27 cellular contexts compared by ENCODE assay signal in genomic region chr11:96538104-96538503, GRCh38.
DNase-seq lines count a peak whose midpoint lies in the region; ATAC-seq, FAIRE-seq and TF ChIP-seq lines count a peak whose summit lies in the region.
"Had no signal": no experiment of that assay in that cellular context is flagged by ENCODE, and none has a peak within 500 bp of the region (broad histone marks: within the 10 kb centered on the region; RNA-seq: fewer than 3 reads in every experiment).

No MANE protein-coding gene starts in this region.

- no peak for TF ChIP-seq RAD21 in HepG2 (CRISPR knock-in tag; IDR thresholded peaks at IDR 0.05)

- CTCF ChIA-PET in HepG2 (lab: Yijun Ruan, JAX; ENCODE audit: low intra/inter-chr PET ratio, low total read pairs), result no interaction called here

- TF ChIP-seq POLR2A in HepG2 (IDR thresholded peaks at IDR 0.05; ENCODE audit: insufficient read depth in 1 of 2, low read depth in 2 of 2, low read length in 2 of 2), result no peak

- WGBS in HepG2 (ENCODE audit: low lambda C conversion rate), result 7% methylated on average over 4 of the region's 4 CpGs

- no peak for TF ChIP-seq EP300 in HepG2 (IDR thresholded peaks at IDR 0.05; ENCODE audit: low read depth in 2 of 2, low read length in 2 of 2)
- TF ChIP-seq EP300 in HepG2 (CRISPR knock-in tag; IDR thresholded peaks at IDR 0.05; ENCODE audit: borderline replicate concordance), result no peak

- BruUV-seq in HepG2 (replicated peaks; lab: Mats Ljungman, UMichigan), result no TSS peak

- FAIRE-seq in HepG2 (lab: Jason Lieb, UNC), result no peak
- FAIRE-seq: G401.6 had no signal

- no peaks in the 10 kb centered on the region for H3K79me2 ChIP-seq in HepG2 (ENCODE audit: insufficient read depth, low read length)

- H3K36me3 ChIP-seq in BE2C (no peaks in the 10 kb centered on the region), HepG2 (replicated peaks in 1 of 2; ENCODE audit: control insufficient read depth in 1 of 2, insufficient read depth in 2 of 2, low read length in 2 of 2) (no peaks in the 10 kb centered on the region)
- H3K36me3 ChIP-seq: left lung, upper lobe of left lung, WERI-Rb-1 had no signal

- H3K27ac ChIP-seq in HepG2 (ENCODE audit: extremely low read length, insufficient read depth, low read length), result no peak overlapping the region
- H3K27ac ChIP-seq: 22Rv1, left lung, SK-N-MC, upper lobe of left lung, WERI-Rb-1 had no signal

- intact Hi-C loops in HepG2 (cut with micrococcal nuclease; ENCODE audit: unreplicated experiment), result no loop called here

- H3K27me3 ChIP-seq in BE2C (no peaks in the 10 kb centered on the region), HepG2 (ENCODE audit: control insufficient read depth in 1 of 2, insufficient read depth in 2 of 2, low read length in 2 of 2) (no peaks in the 10 kb centered on the region)
- H3K27me3 ChIP-seq: left lung, upper lobe of left lung had no signal

- H3K4me3 ChIP-seq in BE2C (ENCODE audit: low read depth, low read length) (no peak overlapping the region), HepG2 (replicated peaks in 1 of 3; ENCODE audit: insufficient read depth in 1 of 3, low read depth in 2 of 3, low read length in 3 of 3) (no peak overlapping the region)
- H3K4me3 ChIP-seq: GM23338, left lung, SK-N-MC, upper lobe of left lung had no signal

- TF ChIP-seq CTCF in BE2C (IDR thresholded peaks at IDR 0.05; ENCODE audit: low read depth, low read length) (no peak), HepG2 (CRISPR knock-in tag; IDR thresholded peaks at IDR 0.05) (no peak)

- no peaks in the 10 kb centered on the region for H4K20me1 ChIP-seq in HepG2 (ENCODE audit: insufficient read depth, low read length)

- peaks cover 12% of the 10 kb centered on the region for H3K4me1 ChIP-seq in BE2C
- H3K4me1 ChIP-seq in HepG2 (ENCODE audit: insufficient read depth, low read length), result no peaks in the 10 kb centered on the region
- H3K4me1 ChIP-seq: left lung, upper lobe of left lung had no signal

- peak; percentile 68 for ATAC-seq in GM19351 (IDR thresholded peaks at IDR 0.05; ENCODE audit: unreplicated experiment)
- ATAC-seq in HG02623 (IDR thresholded peaks at IDR 0.05; ENCODE audit: unreplicated experiment), result peak; percentile 62
- ATAC-seq in HG03342 (IDR thresholded peaks at IDR 0.05; ENCODE audit: unreplicated experiment), result peak; percentile 71
- ATAC-seq in HG02852 (IDR thresholded peaks at IDR 0.05; ENCODE audit: unreplicated experiment), result no peak
- ATAC-seq in HepG2, result no peak
- ATAC-seq: CD8-positive, alpha-beta T cell; GM23338; left lung had no signal

- in situ Hi-C loops in HepG2 (cut with HindIII; ENCODE audit: extremely low pct_ligation_motif_present, low pct_unique_long_range_greater_than_20kb), result no loop called here

- DNase-seq in BE2C (peak; percentile 11), foreskin melanocyte (no peak), NCI-H446 treated with DMSO at 0.1 percent for 48 hours (lab: John Stamatoyannopoulos, UW) (no peak), HepG2 (ENCODE audit: low spot score) (no peak)
- DNase-seq: activated CD4-positive, alpha-beta T cell treated with anti-CD3 and anti-CD28 coated beads, Interleukin-2, amount 50 U/mL, for 1 hour; activated CD8-positive, alpha-beta memory T cell treated with anti-CD3 and anti-CD28 coated beads, Interleukin-2, amount 50 U/mL, for 4 hours; activated naive CD8-positive, alpha-beta T cell treated with anti-CD3 and anti-CD28 coated beads, Interleukin-2, amount 10 ng/mL, durations not matched to agents 7 days and 5 days; CD8-positive, alpha-beta T cell; cerebellar nuclear complex; DMS153; hippocampal formation; KBM-7; left lung; NCI-H146; NCI-H524 treated with DMSO at 0.1 percent for 48 hours; posterior cingulate gyrus; RPMI8226; upper lobe of left lung; WERI-Rb-1 had no signal

- POLR2A ChIA-PET in HepG2 (lab: Yijun Ruan, JAX), result no interaction called here

- H3K9ac ChIP-seq in HepG2 (ENCODE audit: insufficient read depth, low read depth, low read length), result no peak overlapping the region

- no peak overlapping the region for H2AFZ ChIP-seq in HepG2 (ENCODE audit: low read length)
- H2AFZ ChIP-seq: GM23338 had no signal

- no peaks in the 10 kb centered on the region for H3K9me3 ChIP-seq in BE2C
- no peaks in the 10 kb centered on the region for H3K9me3 ChIP-seq in HepG2 (ENCODE audit: low read length)
- H3K9me3 ChIP-seq: upper lobe of left lung had no signal

- H3K4me2 ChIP-seq in HepG2 (ENCODE audit: low read depth, low read length), result no peak overlapping the region
- H3K4me2 ChIP-seq: GM23338 had no signal

TF ChIP-seq in HepG2, 621 proteins besides CTCF, POLR2A, EP300 and RAD21:
- TF ChIP-seq TAF15 (IDR thresholded peaks at IDR 0.05; ENCODE audit: low read depth, low read length, poor library complexity, severe bottlenecking), result no peak

Comparison
In these comparisons a context has a peak if more than half of its experiments do, and no peak if none do; other contexts are left out.
1. ATAC-seq: peak in GM19351 (single experiment), HG02623 (single experiment) and HG03342 (single experiment); none in HG02852 (single experiment) and HepG2 (single experiment).